In the genomic region with DNA sequence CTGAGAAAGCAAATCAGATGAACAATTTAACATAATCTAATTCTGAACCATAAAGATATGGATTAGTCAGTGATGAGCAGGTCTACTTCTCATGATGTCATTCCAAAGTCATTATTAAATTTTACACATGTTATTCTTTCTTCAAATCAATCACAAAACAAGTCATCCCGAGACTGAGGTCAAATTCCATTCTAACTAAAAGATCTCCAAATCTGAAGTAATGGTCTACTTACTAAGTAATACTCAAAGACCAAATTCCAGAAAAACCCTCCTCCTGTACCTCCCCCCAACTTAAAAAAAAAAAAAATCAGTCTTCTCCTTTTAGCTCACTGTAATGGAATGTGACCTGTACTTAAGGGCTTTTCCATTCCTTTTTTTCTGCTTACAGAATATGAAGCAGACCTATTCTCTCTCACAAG, we compare ENCODE assay signal across 14 cellular contexts. TPM values are rescaled to one million over a fixed set of nuclear protein-coding genes. Genes with fewer than 3 reads are reported as not detected.
A peak's percentile ranks its signal among the peaks of the same experiment; 100 is the strongest.
DNase-seq lines count a peak whose midpoint lies in the region; ATAC-seq and TF ChIP-seq lines count a peak whose summit lies in the region.
"Had no signal": no experiment of that assay in that cellular context is flagged by ENCODE, and none has a peak within 500 bp of the region (broad histone marks: within the 10 kb centered on the region; RNA-seq: fewer than 3 reads in every experiment).

No MANE protein-coding gene starts in this region.

- no peaks in the 10 kb centered on the region for H3K27me3 ChIP-seq in HUES6 (ENCODE audit: control insufficient read depth, insufficient read depth, low read length)
- H3K27me3 ChIP-seq in CD4-positive, alpha-beta T cell (ENCODE audit: control insufficient read depth, insufficient read depth, low read length): no peaks in the 10 kb centered on the region

- no peak overlapping the region for H3K9ac ChIP-seq in HUES6 (ENCODE audit: low read length)

- DNase-seq in AG10803 (ENCODE audit: low read depth) (peak; percentile 53), chondrocyte (ENCODE audit: low spot score) (no peak), mesothelial cell of epicardium (ENCODE audit: low spot score in 2 of 2, unreplicated experiment in 2 of 2) (no peak)
- no peak for DNase-seq in CD4-positive, alpha-beta T cell
- DNase-seq: activated CD4-positive, alpha-beta T cell treated with anti-CD3 and anti-CD28 coated beads for 4 hours; amygdala; CD8-positive, alpha-beta T cell; naive thymus-derived CD4-positive, alpha-beta T cell; NCI-H1436; SHP77 had no signal

- peak overlapping the region; percentile 19; the same call in 1 of the 2 replicates for H3K27ac ChIP-seq in HUES6 (ENCODE audit: low read depth, low read length)
- no peak overlapping the region for H3K27ac ChIP-seq in CD4-positive, alpha-beta T cell (ENCODE audit: low read depth, low read length)

- no peaks in the 10 kb centered on the region for H3K9me3 Mint-ChIP-seq in chondrocyte (ENCODE audit: low read depth)
- no peaks in the 10 kb centered on the region for H3K9me3 Mint-ChIP-seq in mesothelial cell of epicardium
- no peaks in the 10 kb centered on the region for H3K9me3 Mint-ChIP-seq in CD4-positive, alpha-beta T cell
- H3K9me3 Mint-ChIP-seq: CD8-positive, alpha-beta T cell; naive thymus-derived CD4-positive, alpha-beta T cell had no signal

- ATAC-seq in GM18873 (IDR thresholded peaks at IDR 0.05; ENCODE audit: low FRiP score, unreplicated experiment) (no peak), GM18868 (IDR thresholded peaks at IDR 0.05; ENCODE audit: unreplicated experiment) (no peak), GM18498 (IDR thresholded peaks at IDR 0.05; ENCODE audit: unreplicated experiment) (no peak)
- no peak for ATAC-seq in CD4-positive, alpha-beta T cell (ENCODE audit: poor library complexity)
- ATAC-seq: CD8-positive, alpha-beta T cell; naive thymus-derived CD4-positive, alpha-beta T cell had no signal

- H3K4me3 Mint-ChIP-seq in chondrocyte (ENCODE audit: unreplicated experiment): peak overlapping the region; percentile 3
- no peak overlapping the region for H3K4me3 Mint-ChIP-seq in mesothelial cell of epicardium
- no peak overlapping the region for H3K4me3 Mint-ChIP-seq in CD4-positive, alpha-beta T cell
- H3K4me3 Mint-ChIP-seq: CD8-positive, alpha-beta T cell; naive thymus-derived CD4-positive, alpha-beta T cell had no signal

- no peaks in the 10 kb centered on the region for H3K9me3 ChIP-seq in HUES6 (ENCODE audit: control insufficient read depth, insufficient read depth, low read depth, low read length)
- no peaks in the 10 kb centered on the region for H3K9me3 ChIP-seq in CD4-positive, alpha-beta T cell (ENCODE audit: control insufficient read depth, low read length)

- no peak overlapping the region for H3K4me3 ChIP-seq in AG10803 (ENCODE audit: low read length)
- H3K4me3 ChIP-seq in HUES6 (ENCODE audit: low read depth, low read length): no peak overlapping the region; the same call in 1 of the 2 replicates

- intact Hi-C loops in CD4-positive, alpha-beta T cell (cut with DNase I, micrococcal nuclease): no loop called here

- TF ChIP-seq CTCF in AG10803 (conservative IDR thresholded peaks at IDR 0.05; ENCODE audit: low read length): no peak
- no peak for TF ChIP-seq CTCF in chondrocyte (IDR thresholded peaks at IDR 0.05)
- no peak for TF ChIP-seq CTCF in mesothelial cell of epicardium (IDR thresholded peaks at IDR 0.05; ENCODE audit: unreplicated experiment)
- no peak for TF ChIP-seq CTCF in CD4-positive, alpha-beta T cell (IDR thresholded peaks at IDR 0.05)

- peaks cover 9% of the 10 kb centered on the region; the same call in 1 of the 2 replicates for H3K36me3 ChIP-seq in HUES6 (ENCODE audit: control insufficient read depth, insufficient read depth, low read length)

- POLR2A ChIA-PET in CD4-positive, alpha-beta T cell (lab: Charles Lee): no interaction called here

- H3K27me3 Mint-ChIP-seq in chondrocyte (ENCODE audit: low read depth) (no peaks in the 10 kb centered on the region), mesothelial cell of epicardium (ENCODE audit: low read depth) (no peaks in the 10 kb centered on the region)
- H3K27me3 Mint-ChIP-seq in CD4-positive, alpha-beta T cell: no peaks in the 10 kb centered on the region
- H3K27me3 Mint-ChIP-seq: naive thymus-derived CD4-positive, alpha-beta T cell had no signal

- H3K4me1 ChIP-seq in HUES6 (ENCODE audit: control insufficient read depth, insufficient read depth, low read length): peaks cover 31% of the 10 kb centered on the region

- H3K27ac Mint-ChIP-seq in chondrocyte (ENCODE audit: unreplicated experiment): peak overlapping the region; percentile 87
- H3K27ac Mint-ChIP-seq in mesothelial cell of epicardium: peak overlapping the region; percentile 92
- H3K27ac Mint-ChIP-seq in CD4-positive, alpha-beta T cell: no peak overlapping the region
- H3K27ac Mint-ChIP-seq: CD8-positive, alpha-beta T cell had no signal

- CTCF ChIA-PET in CD4-positive, alpha-beta T cell (lab: Charles Lee): interaction anchor here (1.3 kb wide), 1 partner anchor 533 kb away, joined by 3 read pairs; no protein-coding TSS in a partner anchor

- H3K4me1 Mint-ChIP-seq in chondrocyte (ENCODE audit: low read depth) (peaks cover 84% of the 10 kb centered on the region), mesothelial cell of epicardium (peaks cover 71% of the 10 kb centered on the region)
- H3K4me1 Mint-ChIP-seq in CD4-positive, alpha-beta T cell (ENCODE audit: low read depth): peaks cover 73% of the 10 kb centered on the region

- H3K36me3 Mint-ChIP-seq in chondrocyte (ENCODE audit: low read depth) (peaks cover 3% of the 10 kb centered on the region), mesothelial cell of epicardium (peaks cover 8% of the 10 kb centered on the region)
- peaks cover 42% of the 10 kb centered on the region for H3K36me3 Mint-ChIP-seq in CD4-positive, alpha-beta T cell (ENCODE audit: low read depth)

RNA-seq across cellular contexts. Expression of a gene that starts 4.7 kb away (rescaled TPM):
- total RNA-seq in chondrocyte: 44.5 to 50.5 TPM (median 49.0 TPM) in 3 replicates
- 57.2 to 63.0 TPM (median 57.8 TPM) in 3 replicates for total RNA-seq in mesothelial cell of epicardium
- 10 to 100 TPM; 21.3 to 22.0 TPM for total RNA-seq in CD4-positive, alpha-beta T cell

RNA-seq across cellular contexts. Expression of a gene that starts 48.2 kb away (rescaled TPM):
- 2.8 to 8.0 TPM (median 7.2 TPM) in 3 replicates for total RNA-seq in chondrocyte
- 7.2 to 8.0 TPM (median 8.0 TPM) in 3 replicates for total RNA-seq in mesothelial cell of epicardium
- 1 to 10 TPM; 3.6 to 4.2 TPM for total RNA-seq in CD4-positive, alpha-beta T cell
